In the genomic region with DNA sequence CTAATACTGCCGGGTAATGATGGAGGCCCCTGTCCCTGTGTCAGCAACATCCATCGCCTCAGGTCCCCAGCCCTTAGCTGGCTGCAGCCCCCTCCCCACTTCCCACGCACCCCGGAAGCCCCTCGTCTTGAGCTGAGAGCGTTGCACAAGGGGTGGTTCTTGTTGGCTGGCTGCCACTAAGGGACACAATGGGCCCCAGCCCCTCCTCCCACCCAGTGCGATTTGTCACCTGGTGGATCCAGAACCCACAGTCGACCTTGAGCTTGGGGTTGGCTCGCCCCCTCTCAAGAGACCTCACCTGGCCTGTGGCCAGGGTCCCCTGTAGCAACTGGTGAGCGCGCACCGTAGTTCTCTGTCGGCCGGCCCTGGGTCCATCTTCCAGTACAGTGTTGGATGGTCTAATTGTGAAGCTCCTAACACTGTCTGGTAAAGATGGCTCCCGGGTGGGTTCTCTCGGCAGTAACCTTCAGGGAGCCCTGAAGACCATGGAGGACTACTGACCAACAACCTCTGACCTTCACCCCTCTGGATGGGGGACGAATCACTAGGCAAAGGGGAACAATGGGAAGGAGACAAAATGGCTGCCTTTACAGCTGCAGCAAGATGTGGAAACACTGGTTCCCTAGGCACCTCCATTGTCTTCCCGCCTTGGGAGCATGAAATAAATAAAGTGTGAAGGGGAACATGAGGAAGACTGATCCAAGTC, we compare ENCODE assay signal across 9 cellular contexts. TPM values are rescaled to one million over a fixed set of nuclear protein-coding genes. Genes with fewer than 3 reads are reported as not detected.
DNase-seq lines count a peak whose midpoint lies in the region; ATAC-seq and TF ChIP-seq lines count a peak whose summit lies in the region.
"Had no signal": no experiment of that assay in that cellular context is flagged by ENCODE, and none has a peak within 500 bp of the region (broad histone marks: within the 10 kb centered on the region; RNA-seq: fewer than 3 reads in every experiment).

No MANE protein-coding gene starts in this region.

- H3K27me3 ChIP-seq in PC-9 (ENCODE audit: insufficient read depth, low read depth) (no peaks in the 10 kb centered on the region), left ventricle myocardium inferior (ENCODE audit: low read depth) (no peaks in the 10 kb centered on the region)

- peaks cover 52% of the 10 kb centered on the region for H3K4me1 ChIP-seq in PC-9 (replicated peaks; ENCODE audit: insufficient read depth)
- peaks cover 71% of the 10 kb centered on the region for H3K4me1 ChIP-seq in left ventricle myocardium inferior

- H2AFZ ChIP-seq in PC-9 = no peak overlapping the region

- H3K9me2 ChIP-seq in PC-9 (ENCODE audit: insufficient read depth) = no peaks in the 10 kb centered on the region

- H3K27ac ChIP-seq in PC-9 (peak overlapping the region; percentile 93), left ventricle myocardium inferior (replicated peaks) (peak overlapping the region; percentile 86), skin epidermis (peak overlapping the region; percentile 51 to 97 (median 91))

- BruUV-seq in PC-9 (replicated peaks; lab: Mats Ljungman, UMichigan) = no TSS peak

- CTCF ChIA-PET in PC-9 (lab: Charles Lee) = interaction anchor here (0.5 to 2.4 kb wide), 6 partner anchors 19 to 222 kb away, joined by 3 to 37 read pairs (median 8); a partner anchor contains a TSS

- H3K9me3 ChIP-seq in PC-9 (ENCODE audit: insufficient read depth, low read depth) (no peaks in the 10 kb centered on the region), left ventricle myocardium inferior (replicated peaks) (no peaks in the 10 kb centered on the region)
- H3K9me3 ChIP-seq: HAP-1 had no signal

- POLR2A ChIA-PET in PC-9 (lab: Charles Lee; ENCODE audit: unreplicated experiment) = interaction anchor here (0.5 to 2.0 kb wide), 3 partner anchors 18 to 622 kb away, joined by 3 to 21 read pairs (median 7); a partner anchor contains a TSS

- H3K4me3 ChIP-seq in PC-9 = peak overlapping the region; percentile 98
- H3K4me3 ChIP-seq in left ventricle myocardium inferior = no peak overlapping the region
- H3K4me3 ChIP-seq in skin epidermis = peak overlapping the region; percentile 39 to 63 (median 51)
- H3K4me3 ChIP-seq: HAP-1 had no signal

- H3F3A ChIP-seq in PC-9 (ENCODE audit: insufficient read depth, low read depth) = peaks cover 79% of the 10 kb centered on the region

- H4K20me1 ChIP-seq in PC-9 (ENCODE audit: insufficient read depth) = peaks cover 26% of the 10 kb centered on the region

- DNase-seq in NCI-H2196 (lab: John Stamatoyannopoulos, UW; ENCODE audit: unreplicated experiment) (peak; percentile 15), NCI-H2196 treated with DMSO at 0.1 percent for 48 hours (lab: John Stamatoyannopoulos, UW; ENCODE audit: unreplicated experiment) (no peak), PC-9 (no peak), left ventricle myocardium inferior (peak; percentile 15), midbrain (lab: John Stamatoyannopoulos, UW) (no peak), HuH-7 (ENCODE audit: low spot score) (no peak)

- intact Hi-C loops in PC-9 (cut with micrococcal nuclease; ENCODE audit: unreplicated experiment) = loop anchor here (1.0 to 10.0 kb wide), 4 partner anchors 112 to 349 kb away; a partner anchor contains a TSS
- intact Hi-C loops in left ventricle myocardium inferior (cut with micrococcal nuclease) = loop anchor here (10.0 kb wide), 1 partner anchor 51 kb away; a partner anchor contains a TSS

- ATAC-seq in GM18520 (IDR thresholded peaks at IDR 0.05; ENCODE audit: unreplicated experiment) = no peak

- peaks cover 59% of the 10 kb centered on the region for H3K79me2 ChIP-seq in PC-9 (ENCODE audit: low read depth)

- H3K36me3 ChIP-seq in PC-9 (ENCODE audit: low read depth) (peaks cover 35% of the 10 kb centered on the region), left ventricle myocardium inferior (peaks cover 38% of the 10 kb centered on the region)

- TF ChIP-seq CTCF in PC-9 (conservative IDR thresholded peaks at IDR 0.05) = no peak
- TF ChIP-seq CTCF in left ventricle myocardium inferior (IDR thresholded peaks at IDR 0.05; ENCODE audit: borderline replicate concordance) = no peak

- H3K4me2 ChIP-seq in PC-9 = peak overlapping the region; percentile 97

RNA-seq across cellular contexts. Expression of a gene that starts 6.6 kb away (rescaled TPM):
- total RNA-seq in PC-9 (2021) (384 and 386 TPM in 2 replicates), left ventricle myocardium inferior (142 TPM)

RNA-seq across cellular contexts. Expression of a gene that starts 6.8 kb away (rescaled TPM):
- 84.5 and 96.5 TPM in 2 replicates for total RNA-seq in PC-9 (2021)
- total RNA-seq in left ventricle myocardium inferior = 44.3 TPM

RNA-seq across cellular contexts. Expression of a gene that starts 12.7 kb away (rescaled TPM):
- total RNA-seq in PC-9 (2021) (84.1 and 92.7 TPM in 2 replicates), left ventricle myocardium inferior (6.7 TPM)

RNA-seq across cellular contexts. Expression of a gene that starts 20.1 kb away (rescaled TPM):
- 198 and 218 TPM in 2 replicates for total RNA-seq in PC-9 (2021)
- total RNA-seq in left ventricle myocardium inferior = 227 TPM

RNA-seq across cellular contexts. Expression of a gene that starts 20.3 kb away (rescaled TPM):
- total RNA-seq in PC-9 (2021) (not detected in 2 replicates), left ventricle myocardium inferior (not detected)

Comparison
In these comparisons a context has a peak if more than half of its experiments do, and no peak if none do; other contexts are left out.
1. DNase-seq: peak in NCI-H2196 (single experiment) and left ventricle myocardium inferior (single experiment); none in NCI-H2196 treated with DMSO at 0.1 percent for 48 hours (single experiment), PC-9 (0 of 2), midbrain (single experiment) and HuH-7 (single experiment).
2. RNA of a gene that starts 12.7 kb away (total RNA-seq): 84.1 to 92.7 TPM in PC-9; 6.7 TPM in left ventricle myocardium inferior (single experiment); every median in the first group is over 10 times any median in the second.
3. Peak in every context shown above with its lines, with median percentiles within 50 percentile points of each other: H3K27ac ChIP-seq.